In the genomic region with DNA sequence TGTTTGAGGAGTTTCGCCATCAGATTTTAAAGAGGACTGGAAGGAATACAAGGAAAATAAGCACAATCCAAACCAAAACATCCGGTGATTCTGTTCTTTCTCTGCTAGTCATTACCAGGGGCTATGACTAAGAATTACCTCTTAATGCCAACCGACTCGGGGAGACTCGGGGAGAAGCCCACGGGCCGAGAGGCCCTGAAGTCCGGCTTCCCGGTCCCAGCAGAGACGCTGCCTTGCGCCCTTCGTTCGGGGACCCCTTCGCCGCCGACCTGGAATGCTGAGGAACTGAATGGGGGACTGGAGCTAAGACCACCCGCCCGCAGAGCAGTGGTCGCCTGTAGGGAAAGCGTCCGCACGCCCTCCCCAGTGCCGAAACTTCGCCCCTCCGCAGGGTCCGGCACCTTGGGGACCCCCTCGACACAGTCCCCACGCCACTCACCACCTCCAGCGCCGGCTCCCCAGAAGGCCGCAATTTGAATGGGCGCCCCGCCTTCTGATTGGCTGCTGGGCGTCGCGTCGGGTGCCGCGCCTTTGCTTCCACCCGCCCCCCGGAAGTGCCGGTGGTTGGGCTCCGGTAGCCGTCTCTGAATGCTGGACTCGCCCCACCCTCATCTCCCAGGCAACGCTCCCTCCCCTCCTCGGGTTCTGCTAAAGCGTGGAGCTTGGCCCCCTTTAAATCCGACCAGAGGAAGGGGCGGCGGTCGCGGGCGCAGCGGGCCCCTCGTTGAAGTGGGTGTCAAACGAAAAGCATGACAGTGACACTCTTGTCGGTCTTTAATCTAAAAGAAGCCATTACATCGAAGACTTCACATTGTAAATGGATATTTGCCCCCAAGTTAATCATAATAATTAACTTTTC, we compare ENCODE assay signal across 1 cellular context.
A peak's percentile ranks its signal among the peaks of the same experiment; 100 is the strongest.
TF ChIP-seq lines count a peak whose summit lies in the region.

TSS of gene KIF14 (minus strand) at position 479 of the 859 bp plus-strand sequence. CDS start 2,028 bp downstream, outside the sequence.

TF ChIP-seq in HepG2, 621 proteins besides CTCF, POLR2A, EP300 and RAD21 (continued from another document and continues in another):
- TF ChIP-seq CSRNP2 (CRISPR knock-in tag; conservative IDR thresholded peaks at IDR 0.05; ENCODE audit: low read depth) (no peak), BATF2 (CRISPR knock-in tag; IDR thresholded peaks at IDR 0.05) (no peak; the same call in 1 of the 2 replicates), NFRKB (IDR thresholded peaks at IDR 0.05) (no peak), POLR2G (IDR thresholded peaks at IDR 0.05; ENCODE audit: low read depth, low read length) (peak; percentile 53; the same call in 1 of the 2 replicates), ZNF891 (CRISPR knock-in tag; IDR thresholded peaks at IDR 0.05) (peak; percentile 35; the same call in 1 of the 2 replicates), SP5 (CRISPR knock-in tag; IDR thresholded peaks at IDR 0.05; ENCODE audit: borderline replicate concordance, low read depth) (peak; percentile 65), UBTF (CRISPR knock-in tag; IDR thresholded peaks at IDR 0.05) (0 out of 2 replicates have a peak, but pooled peaks have one; percentile 4), ZNF510 (CRISPR knock-in tag; IDR thresholded peaks at IDR 0.05; ENCODE audit: low read depth) (no peak), IRF9 (CRISPR knock-in tag; IDR thresholded peaks at IDR 0.05; ENCODE audit: borderline replicate concordance) (peak; percentile 52; the same call in 1 of the 2 replicates), POLR2AphosphoS5 (IDR thresholded peaks at IDR 0.05; ENCODE audit: low read depth, low read length) (peak; percentile 53; the same call in 1 of the 2 replicates), SMARCC2 (IDR thresholded peaks at IDR 0.05) (no peak), BRD4 (CRISPR knock-in tag; IDR thresholded peaks at IDR 0.05) (no peak), SAFB2 (CRISPR knock-in tag; IDR thresholded peaks at IDR 0.05; ENCODE audit: borderline replicate concordance, low read depth) (no peak; the same call in 1 of the 2 replicates), TBX3 (IDR thresholded peaks at IDR 0.05; ENCODE audit: borderline replicate concordance) (no peak), SKIL (CRISPR knock-in tag; IDR thresholded peaks at IDR 0.05; ENCODE audit: borderline replicate concordance) (no peak; the same call in 1 of the 2 replicates), TRAFD1 (CRISPR knock-in tag; IDR thresholded peaks at IDR 0.05; ENCODE audit: borderline replicate concordance) (no peak)
- TF ChIP-seq, protein P1, sequence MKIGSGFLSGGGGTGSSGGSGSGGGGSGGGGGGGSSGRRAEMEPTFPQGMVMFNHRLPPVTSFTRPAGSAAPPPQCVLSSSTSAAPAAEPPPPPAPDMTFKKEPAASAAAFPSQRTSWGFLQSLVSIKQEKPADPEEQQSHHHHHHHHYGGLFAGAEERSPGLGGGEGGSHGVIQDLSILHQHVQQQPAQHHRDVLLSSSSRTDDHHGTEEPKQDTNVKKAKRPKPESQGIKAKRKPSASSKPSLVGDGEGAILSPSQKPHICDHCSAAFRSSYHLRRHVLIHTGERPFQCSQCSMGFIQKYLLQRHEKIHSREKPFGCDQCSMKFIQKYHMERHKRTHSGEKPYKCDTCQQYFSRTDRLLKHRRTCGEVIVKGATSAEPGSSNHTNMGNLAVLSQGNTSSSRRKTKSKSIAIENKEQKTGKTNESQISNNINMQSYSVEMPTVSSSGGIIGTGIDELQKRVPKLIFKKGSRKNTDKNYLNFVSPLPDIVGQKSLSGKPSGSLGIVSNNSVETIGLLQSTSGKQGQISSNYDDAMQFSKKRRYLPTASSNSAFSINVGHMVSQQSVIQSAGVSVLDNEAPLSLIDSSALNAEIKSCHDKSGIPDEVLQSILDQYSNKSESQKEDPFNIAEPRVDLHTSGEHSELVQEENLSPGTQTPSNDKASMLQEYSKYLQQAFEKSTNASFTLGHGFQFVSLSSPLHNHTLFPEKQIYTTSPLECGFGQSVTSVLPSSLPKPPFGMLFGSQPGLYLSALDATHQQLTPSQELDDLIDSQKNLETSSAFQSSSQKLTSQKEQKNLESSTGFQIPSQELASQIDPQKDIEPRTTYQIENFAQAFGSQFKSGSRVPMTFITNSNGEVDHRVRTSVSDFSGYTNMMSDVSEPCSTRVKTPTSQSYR (CRISPR knock-in tag; IDR thresholded peaks at IDR 0.05; ENCODE audit: borderline replicate concordance), result no peak; the same call in 1 of the 2 replicates
- TF ChIP-seq, protein P2, sequence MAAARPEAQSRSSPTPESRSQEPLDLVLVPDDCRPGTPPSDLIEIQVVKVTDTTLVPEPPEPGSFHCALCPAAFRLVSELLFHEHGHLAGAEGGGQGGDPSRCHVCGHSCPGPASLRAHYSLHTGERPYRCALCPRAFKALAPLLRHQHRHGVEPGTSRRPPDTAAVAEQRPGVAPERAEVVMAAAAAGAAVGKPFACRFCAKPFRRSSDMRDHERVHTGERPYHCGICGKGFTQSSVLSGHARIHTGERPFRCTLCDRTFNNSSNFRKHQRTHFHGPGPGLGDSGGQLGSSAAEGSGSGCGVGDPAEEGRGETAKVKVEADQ (CRISPR knock-in tag; IDR thresholded peaks at IDR 0.05; ENCODE audit: borderline replicate concordance), result no peak; the same call in 1 of the 2 replicates
- TF ChIP-seq, protein P3, sequence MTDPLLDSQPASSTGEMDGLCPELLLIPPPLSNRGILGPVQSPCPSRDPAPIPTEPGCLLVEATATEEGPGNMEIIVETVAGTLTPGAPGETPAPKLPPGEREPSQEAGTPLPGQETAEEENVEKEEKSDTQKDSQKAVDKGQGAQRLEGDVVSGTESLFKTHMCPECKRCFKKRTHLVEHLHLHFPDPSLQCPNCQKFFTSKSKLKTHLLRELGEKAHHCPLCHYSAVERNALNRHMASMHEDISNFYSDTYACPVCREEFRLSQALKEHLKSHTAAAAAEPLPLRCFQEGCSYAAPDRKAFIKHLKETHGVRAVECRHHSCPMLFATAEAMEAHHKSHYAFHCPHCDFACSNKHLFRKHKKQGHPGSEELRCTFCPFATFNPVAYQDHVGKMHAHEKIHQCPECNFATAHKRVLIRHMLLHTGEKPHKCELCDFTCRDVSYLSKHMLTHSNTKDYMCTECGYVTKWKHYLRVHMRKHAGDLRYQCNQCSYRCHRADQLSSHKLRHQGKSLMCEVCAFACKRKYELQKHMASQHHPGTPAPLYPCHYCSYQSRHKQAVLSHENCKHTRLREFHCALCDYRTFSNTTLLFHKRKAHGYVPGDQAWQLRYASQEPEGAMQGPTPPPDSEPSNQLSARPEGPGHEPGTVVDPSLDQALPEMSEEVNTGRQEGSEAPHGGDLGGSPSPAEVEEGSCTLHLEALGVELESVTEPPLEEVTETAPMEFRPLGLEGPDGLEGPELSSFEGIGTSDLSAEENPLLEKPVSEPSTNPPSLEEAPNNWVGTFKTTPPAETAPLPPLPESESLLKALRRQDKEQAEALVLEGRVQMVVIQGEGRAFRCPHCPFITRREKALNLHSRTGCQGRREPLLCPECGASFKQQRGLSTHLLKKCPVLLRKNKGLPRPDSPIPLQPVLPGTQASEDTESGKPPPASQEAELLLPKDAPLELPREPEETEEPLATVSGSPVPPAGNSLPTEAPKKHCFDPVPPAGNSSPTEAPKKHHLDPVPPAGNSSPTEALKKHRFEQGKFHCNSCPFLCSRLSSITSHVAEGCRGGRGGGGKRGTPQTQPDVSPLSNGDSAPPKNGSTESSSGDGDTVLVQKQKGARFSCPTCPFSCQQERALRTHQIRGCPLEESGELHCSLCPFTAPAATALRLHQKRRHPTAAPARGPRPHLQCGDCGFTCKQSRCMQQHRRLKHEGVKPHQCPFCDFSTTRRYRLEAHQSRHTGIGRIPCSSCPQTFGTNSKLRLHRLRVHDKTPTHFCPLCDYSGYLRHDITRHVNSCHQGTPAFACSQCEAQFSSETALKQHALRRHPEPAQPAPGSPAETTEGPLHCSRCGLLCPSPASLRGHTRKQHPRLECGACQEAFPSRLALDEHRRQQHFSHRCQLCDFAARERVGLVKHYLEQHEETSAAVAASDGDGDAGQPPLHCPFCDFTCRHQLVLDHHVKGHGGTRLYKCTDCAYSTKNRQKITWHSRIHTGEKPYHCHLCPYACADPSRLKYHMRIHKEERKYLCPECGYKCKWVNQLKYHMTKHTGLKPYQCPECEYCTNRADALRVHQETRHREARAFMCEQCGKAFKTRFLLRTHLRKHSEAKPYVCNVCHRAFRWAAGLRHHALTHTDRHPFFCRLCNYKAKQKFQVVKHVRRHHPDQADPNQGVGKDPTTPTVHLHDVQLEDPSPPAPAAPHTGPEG (CRISPR knock-in tag; IDR thresholded peaks at IDR 0.05), result no peak
- TF ChIP-seq, protein P4, sequence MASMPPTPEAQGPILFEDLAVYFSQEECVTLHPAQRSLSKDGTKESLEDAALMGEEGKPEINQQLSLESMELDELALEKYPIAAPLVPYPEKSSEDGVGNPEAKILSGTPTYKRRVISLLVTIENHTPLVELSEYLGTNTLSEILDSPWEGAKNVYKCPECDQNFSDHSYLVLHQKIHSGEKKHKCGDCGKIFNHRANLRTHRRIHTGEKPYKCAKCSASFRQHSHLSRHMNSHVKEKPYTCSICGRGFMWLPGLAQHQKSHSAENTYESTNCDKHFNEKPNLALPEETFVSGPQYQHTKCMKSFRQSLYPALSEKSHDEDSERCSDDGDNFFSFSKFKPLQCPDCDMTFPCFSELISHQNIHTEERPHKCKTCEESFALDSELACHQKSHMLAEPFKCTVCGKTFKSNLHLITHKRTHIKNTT (CRISPR knock-in tag; IDR thresholded peaks at IDR 0.05), result no peak
- TF ChIP-seq, protein P5, sequence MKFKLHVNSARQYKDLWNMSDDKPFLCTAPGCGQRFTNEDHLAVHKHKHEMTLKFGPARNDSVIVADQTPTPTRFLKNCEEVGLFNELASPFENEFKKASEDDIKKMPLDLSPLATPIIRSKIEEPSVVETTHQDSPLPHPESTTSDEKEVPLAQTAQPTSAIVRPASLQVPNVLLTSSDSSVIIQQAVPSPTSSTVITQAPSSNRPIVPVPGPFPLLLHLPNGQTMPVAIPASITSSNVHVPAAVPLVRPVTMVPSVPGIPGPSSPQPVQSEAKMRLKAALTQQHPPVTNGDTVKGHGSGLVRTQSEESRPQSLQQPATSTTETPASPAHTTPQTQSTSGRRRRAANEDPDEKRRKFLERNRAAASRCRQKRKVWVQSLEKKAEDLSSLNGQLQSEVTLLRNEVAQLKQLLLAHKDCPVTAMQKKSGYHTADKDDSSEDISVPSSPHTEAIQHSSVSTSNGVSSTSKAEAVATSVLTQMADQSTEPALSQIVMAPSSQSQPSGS (CRISPR knock-in tag; IDR thresholded peaks at IDR 0.05), result 0 out of 2 replicates have a peak, but pooled peaks have one; percentile 35
